23 cellular contexts compared by ENCODE assay signal in the genomic region with DNA sequence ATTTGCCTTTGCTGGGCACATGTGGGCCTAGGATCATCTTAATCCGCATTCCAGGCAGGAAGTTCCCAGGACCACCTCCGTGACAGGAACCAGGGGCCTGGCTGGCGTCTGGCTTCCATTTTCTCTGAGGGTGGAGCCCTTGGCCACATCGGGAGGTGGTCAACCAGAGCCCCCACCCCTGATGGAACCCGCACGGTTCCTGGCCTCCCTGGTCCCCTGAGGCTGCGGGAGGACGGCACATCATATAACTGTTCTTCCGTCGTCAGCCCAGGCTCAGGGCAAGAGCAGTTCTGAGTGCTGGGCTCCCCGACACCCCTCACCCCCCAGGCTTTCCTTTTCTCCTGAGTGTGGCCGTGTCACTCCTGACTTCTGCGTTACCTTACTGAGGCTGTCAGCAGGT. TPM values are rescaled to one million over a fixed set of nuclear protein-coding genes. Genes with fewer than 3 reads are reported as not detected.
DNase-seq lines count a peak whose midpoint lies in the region; ATAC-seq lines count a peak whose summit lies in the region.
"Had no signal": no experiment of that assay in that cellular context is flagged by ENCODE, and none has a peak within 500 bp of the region (broad histone marks: within the 10 kb centered on the region; RNA-seq: fewer than 3 reads in every experiment).

No MANE protein-coding gene starts in this region.

- no peak overlapping the region for H3K18ac ChIP-seq in neuronal stem cell (ENCODE audit: low read length)

- DNase-seq in Right ventricle myocardium inferior (ENCODE audit: missing footprints) (peak; percentile 32), cardiac septum (ENCODE audit: low spot score) (no peak), H7 (peak; percentile 39), ecto neural progenitor cell (ENCODE audit: low spot score) (peak; percentile 26), neuronal stem cell (ENCODE audit: low spot score) (no peak), DMS53 (lab: John Stamatoyannopoulos, UW) (no peak), NAMALWA (ENCODE audit: low spot score) (no peak)
- DNase-seq: BE2C; Calu3; CD8-positive, alpha-beta T cell; EL; KBM-7; NCI-H1417; NCI-H187 treated with DMSO at 0.1 percent for 48 hours; NCI-H226; NCI-H524; NCI-H82; OCI-M1 had no signal

- H2BK12ac ChIP-seq in neuronal stem cell (ENCODE audit: low read length) = no peak overlapping the region

- no peak overlapping the region for H3K4me3 ChIP-seq in H7 (ENCODE audit: insufficient read depth, low read depth, low read length)
- H3K4me3 ChIP-seq in neuronal stem cell (ENCODE audit: low read length in 2 of 2) = no peak overlapping the region
- H3K4me3 ChIP-seq: GM12878, GM23338 had no signal

- no peak overlapping the region for H3K27ac ChIP-seq in neuronal stem cell (replicated peaks; ENCODE audit: low read length)

- ATAC-seq in Right ventricle myocardium inferior = no peak
- no peak for ATAC-seq in GM21723 (IDR thresholded peaks at IDR 0.05; ENCODE audit: unreplicated experiment)
- ATAC-seq: CD8-positive, alpha-beta T cell; GM12878; GM23338 had no signal

- H3K4me1 ChIP-seq in neuronal stem cell (ENCODE audit: control insufficient read depth in 2 of 2, insufficient read depth in 1 of 2, low read depth in 1 of 2, low read length in 2 of 2) = peaks cover 4 to 6% of the 10 kb centered on the region in 2 donors

- H3K9me3 ChIP-seq in neuronal stem cell (replicated peaks in 1 of 2; ENCODE audit: control insufficient read depth in 2 of 2, insufficient read depth in 1 of 2, low read depth in 1 of 2, low read length in 2 of 2) = peaks cover 0 to 10% of the 10 kb centered on the region in 2 donors
- H3K9me3 ChIP-seq: BE2C had no signal

- no peak overlapping the region for H2AFZ ChIP-seq in neuronal stem cell (ENCODE audit: low read length)
- H2AFZ ChIP-seq: GM23338 had no signal

- H2BK120ac ChIP-seq in neuronal stem cell (ENCODE audit: low read depth, low read length) = no peak overlapping the region

- H3K23ac ChIP-seq in neuronal stem cell (ENCODE audit: low read depth, low read length, poor library complexity) = peak overlapping the region; percentile 75

- H2BK5ac ChIP-seq in neuronal stem cell (ENCODE audit: low read length) = no peak overlapping the region

- H3K9ac ChIP-seq in neuronal stem cell (ENCODE audit: low read depth, low read length, poor library complexity) = no peak overlapping the region

- H4K91ac ChIP-seq in neuronal stem cell (ENCODE audit: low read depth, low read length, poor library complexity) = no peak overlapping the region

- no peak overlapping the region for H3K4ac ChIP-seq in neuronal stem cell (ENCODE audit: low read length)

- H3K36me3 ChIP-seq in H7 (replicated peaks; ENCODE audit: control insufficient read depth, insufficient read depth, low read length) (no peaks in the 10 kb centered on the region), neuronal stem cell (replicated peaks in 1 of 2; ENCODE audit: control insufficient read depth in 2 of 2, insufficient read depth in 2 of 2, low read length in 2 of 2) (no peaks in the 10 kb centered on the region)
- H3K36me3 ChIP-seq: BE2C had no signal

- H2AK5ac ChIP-seq in neuronal stem cell (ENCODE audit: low read depth, low read length) = peak overlapping the region; percentile 2

- intact Hi-C loops in Right ventricle myocardium inferior (cut with DNase I) (no loop called here), cardiac septum (cut with DNase I) (no loop called here)

- H3K79me1 ChIP-seq in neuronal stem cell (ENCODE audit: low read depth, low read length) = peaks cover 3% of the 10 kb centered on the region

- no peak overlapping the region for H2BK15ac ChIP-seq in neuronal stem cell (ENCODE audit: low read length)

- H4K8ac ChIP-seq in neuronal stem cell (ENCODE audit: low read depth, low read length) = no peak overlapping the region

- no CpG with 5 or more reads among the region's 13 CpGs for WGBS in neuronal stem cell (ENCODE audit: extremely low coverage in 2 of 2, insufficient read length in 2 of 2, insufficient replicate concordance in 1 of 2), 2 donors

- no peak overlapping the region for H3K4me2 ChIP-seq in neuronal stem cell (ENCODE audit: insufficient read depth, low read length, poor library complexity, severe bottlenecking)
- H3K4me2 ChIP-seq: GM23338 had no signal

- H3K27me3 ChIP-seq in H7 (ENCODE audit: control insufficient read depth, insufficient read depth, low read length) (peaks cover 3% of the 10 kb centered on the region; the same call in 1 of the 2 replicates), neuronal stem cell (ENCODE audit: control insufficient read depth in 3 of 3, insufficient read depth in 3 of 3, low read depth in 1 of 3, low read length in 3 of 3) (peaks cover 0 to 11% (median 0%) of the 10 kb centered on the region in 3 experiments)
- H3K27me3 ChIP-seq: BE2C had no signal

- peak overlapping the region; percentile 38 for H3K14ac ChIP-seq in neuronal stem cell (ENCODE audit: low read length)

RNA-seq across cellular contexts. Expression of a gene that starts 13.5 kb away (rescaled TPM):
- total RNA-seq in Right ventricle myocardium inferior (not detected), cardiac septum (0.08 TPM)
- total RNA-seq in H7 (2014; rRNA removed; shearing (Covaris generic)) = 0.81 and 1.5 TPM in 2 replicates
- polyA plus RNA-seq in neuronal stem cell (2013, experiment 1 of 2) = 0.45 TPM
- 0.46 TPM for polyA plus RNA-seq in neuronal stem cell (2013, experiment 2 of 2)
- total RNA-seq: A172; CD8-positive, alpha-beta T cell had no signal

RNA-seq across cellular contexts. Expression of a gene that starts 24.9 kb away (rescaled TPM):
- total RNA-seq in Right ventricle myocardium inferior (20.6 TPM), cardiac septum (14.3 TPM)
- total RNA-seq in H7 (2014; rRNA removed; shearing (Covaris generic)) = 0.04 and 0.10 TPM in 2 replicates
- polyA plus RNA-seq in neuronal stem cell (2013, experiment 1 of 2) = 0.06 TPM
- polyA plus RNA-seq in neuronal stem cell (2013, experiment 2 of 2) = 0.07 TPM
- total RNA-seq: CD8-positive, alpha-beta T cell; GM12878; RPMI7951 had no signal
- polyA plus RNA-seq: GM23338 had no signal

RNA-seq across cellular contexts. Expression of a gene that starts 45.2 kb away (rescaled TPM):
- total RNA-seq in Right ventricle myocardium inferior (0.51 TPM), cardiac septum (0.62 TPM)
- total RNA-seq in H7 (2014; rRNA removed; shearing (Covaris generic)) = 8.8 and 11.2 TPM in 2 replicates
- polyA plus RNA-seq in neuronal stem cell (2013, experiment 1 of 2) = 0.43 TPM
- 0.37 TPM for polyA plus RNA-seq in neuronal stem cell (2013, experiment 2 of 2)
- total RNA-seq: CD8-positive, alpha-beta T cell; GM12878 had no signal
- polyA plus RNA-seq: GM12878 had no signal

RNA-seq across cellular contexts. Expression of a gene that starts 52.8 kb away (rescaled TPM):
- total RNA-seq in Right ventricle myocardium inferior (10.8 TPM), cardiac septum (8.8 TPM)
- total RNA-seq in H7 (2014; rRNA removed; shearing (Covaris generic)) = 50.6 and 53.0 TPM in 2 replicates
- polyA plus RNA-seq in neuronal stem cell (2013, experiment 1 of 2) = 19.6 TPM
- 19.6 TPM for polyA plus RNA-seq in neuronal stem cell (2013, experiment 2 of 2)

Comparison
In these comparisons a context has a peak if more than half of its experiments do, and no peak if none do; other contexts are left out.
1. DNase-seq: peak in Right ventricle myocardium inferior (single experiment), H7 (single experiment) and ecto neural progenitor cell (single experiment); none in cardiac septum (single experiment), neuronal stem cell (single experiment), DMS53 (single experiment) and NAMALWA (single experiment).
2. RNA of a gene that starts 24.9 kb away (total RNA-seq): 20.6 TPM in Right ventricle myocardium inferior (single experiment) and 14.3 TPM in cardiac septum (single experiment); 0.04 to 0.10 TPM in H7; every median in the first group is over 10 times any median in the second.